ENCODE assay signal across 26 cellular contexts in the genomic region with DNA sequence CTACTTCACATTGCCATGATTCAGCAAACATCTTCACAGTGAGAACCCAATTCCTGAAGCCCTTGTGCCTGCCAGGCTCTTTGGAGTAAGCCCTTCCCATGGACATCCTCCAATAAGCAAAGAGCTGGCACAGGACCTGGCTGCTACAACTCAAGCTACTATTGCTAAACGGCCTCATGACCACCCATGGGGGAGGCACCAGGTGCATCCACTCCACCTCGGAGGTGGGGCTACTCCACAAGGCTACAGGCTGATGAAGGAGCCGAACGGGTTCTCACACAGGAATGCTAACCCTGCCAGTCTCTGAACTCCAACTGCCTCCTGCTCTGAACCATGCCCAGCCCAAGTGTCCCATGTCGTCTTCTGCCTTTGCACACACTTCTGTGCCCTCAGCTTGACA. TPM values are rescaled to one million over a fixed set of nuclear protein-coding genes. Genes with fewer than 3 reads are reported as not detected.
DNase-seq lines count a peak whose midpoint lies in the region; ATAC-seq and TF ChIP-seq lines count a peak whose summit lies in the region.
"Had no signal": no experiment of that assay in that cellular context is flagged by ENCODE, and none has a peak within 500 bp of the region (broad histone marks: within the 10 kb centered on the region; RNA-seq: fewer than 3 reads in every experiment).

No MANE protein-coding gene starts in this region.

- POLR2A ChIA-PET in RWPE1 (lab: Yijun Ruan, JAX; ENCODE audit: low non-redundant PET) = no interaction called here

- in situ Hi-C loops in G401 (cut with HindIII; ENCODE audit: low sequenced_read_pairs) = no loop called here

- H3K27ac ChIP-seq in RWPE1 = peak overlapping the region; percentile 42
- H3K27ac ChIP-seq: BLaER1 treated with 17β-estradiol and CSF1 and Interleukin-3, amounts not matched to agents 10 nM and 100 nM; left ventricle myocardium inferior; psoas muscle had no signal

- peak; percentile 9 for DNase-seq in G401 (ENCODE audit: low spot score)
- DNase-seq in NCI-H2029 (lab: John Stamatoyannopoulos, UW) = peak; percentile 42
- no peak for DNase-seq in RWPE1 (ENCODE audit: low spot score)
- peak; percentile 9 for DNase-seq in pons (ENCODE audit: low spot score)
- no peak for DNase-seq in iPS-NIHi7 (ENCODE audit: extremely low spot score)
- DNase-seq in stimulated activated CD4-positive, alpha-beta T cell treated with anti-CD3 and anti-CD28 coated beads, Interleukin-1b, Interleukin-23, amount 100 ng/mL, for 48 hours = no peak
- DNase-seq: activated CD4-positive, alpha-beta T cell treated with anti-CD3 and anti-CD28 coated beads, Interleukin-2, amount 50 U/mL, for 48 hours; activated CD8-positive, alpha-beta memory T cell treated with anti-CD3 and anti-CD28 coated beads, Interleukin-2, amount 50 U/mL, for 4 hours; activated naive CD4-positive, alpha-beta T cell treated with anti-CD3 and anti-CD28 coated beads, Interleukin-2, amount 10 ng/mL, durations not matched to agents 7 days and 5 days; amniotic stem cell; COR-L47; glutamatergic neuron; left ventricle myocardium inferior; naive thymus-derived CD8-positive, alpha-beta T cell; NCI-H1436; NCI-H526 treated with DMSO at 0.1 percent for 48 hours; Right ventricle myocardium superior; T-helper 2 cell had no signal

- TF ChIP-seq CTCF in RWPE1 (conservative IDR thresholded peaks at IDR 0.05; ENCODE audit: low read depth) = no peak

- CTCF ChIA-PET in RWPE1 (lab: Yijun Ruan, JAX) = interaction anchor here (0.7 kb wide), 1 partner anchor 168 kb away, joined by 4 read pairs; no protein-coding TSS in a partner anchor

- no peak for ATAC-seq in GM18517 (IDR thresholded peaks at IDR 0.05; ENCODE audit: unreplicated experiment)
- no peak for ATAC-seq in GM19328 (IDR thresholded peaks at IDR 0.05; ENCODE audit: unreplicated experiment)
- ATAC-seq: activated CD4-positive, CD25-positive, alpha-beta regulatory T cell treated with anti-CD3 and anti-CD28 coated beads, Interleukin-2, amount 50 U/mL, for 24 hours; naive thymus-derived CD8-positive, alpha-beta T cell; stimulated activated memory B cell treated with anti-CD40 and anti-IgM and Interleukin-4, amounts not matched to agents 10 μg/mL and 1 μg/mL and 100 μg/mL, for 72 hours had no signal

RNA-seq across cellular contexts. Expression of a gene that starts 10.0 kb away (rescaled TPM):
- 131 and 136 TPM in 2 replicates for total RNA-seq in G401 (2014; rRNA removed; shearing (Covaris generic))

RNA-seq across cellular contexts. Expression of a gene that starts 11.2 kb away (rescaled TPM):
- total RNA-seq in G401 (2014; rRNA removed; shearing (Covaris generic)) = 4.5 and 5.5 TPM in 2 replicates
- total RNA-seq: fibroblast of villous mesenchyme; left ventricle myocardium inferior; naive thymus-derived CD8-positive, alpha-beta T cell; psoas muscle; Right ventricle myocardium superior; ureter had no signal

RNA-seq across cellular contexts. Expression of a gene that starts 33.0 kb away (rescaled TPM):
- 38.3 and 43.4 TPM in 2 replicates for total RNA-seq in G401 (2014; rRNA removed; shearing (Covaris generic))

RNA-seq across cellular contexts. Expression of a gene that starts 37.8 kb away (rescaled TPM):
- total RNA-seq in G401 (2014; rRNA removed; shearing (Covaris generic)) = 0.12 TPM in 1 of 2 replicates, not detected in the other
- total RNA-seq: left ventricle myocardium inferior had no signal

RNA-seq across cellular contexts. Expression of a gene that starts 49.5 kb away (rescaled TPM):
- total RNA-seq in G401 (2014; rRNA removed; shearing (Covaris generic)) = 0.12 and 1.9 TPM in 2 replicates

Comparison
In these comparisons a context has a peak if more than half of its experiments do, and no peak if none do; other contexts are left out.
1. DNase-seq: peak in G401 (single experiment), NCI-H2029 (single experiment) and pons (single experiment); none in RWPE1 (single experiment), iPS-NIHi7 (single experiment) and stimulated activated CD4-positive, alpha-beta T cell treated with anti-CD3 and anti-CD28 coated beads, Interleukin-1b, Interleukin-23, amount 100 ng/mL, for 48 hours (single experiment).